ENCODE assay signal across 1 cellular context in genomic region chr4:8664976-8665375, GRCh38.
TF ChIP-seq lines count a peak whose summit lies in the region.

No MANE protein-coding gene starts in this region.

TF ChIP-seq in HepG2, 621 proteins besides CTCF, POLR2A, EP300 and RAD21 (continued from another document):
- TF ChIP-seq FOSL1 (CRISPR knock-in tag; IDR thresholded peaks at IDR 0.05; ENCODE audit: borderline replicate concordance): no peak
- TF ChIP-seq ZNF564 (CRISPR knock-in tag; IDR thresholded peaks at IDR 0.05): no peak
- TF ChIP-seq ZNF235 (CRISPR knock-in tag; IDR thresholded peaks at IDR 0.05; ENCODE audit: borderline replicate concordance): no peak
- no peak for TF ChIP-seq SETDB1 (CRISPR knock-in tag; IDR thresholded peaks at IDR 0.05; ENCODE audit: borderline replicate concordance)
- no peak for TF ChIP-seq UBTF (CRISPR knock-in tag; IDR thresholded peaks at IDR 0.05)
- TF ChIP-seq ZNF597 (CRISPR knock-in tag; IDR thresholded peaks at IDR 0.05): no peak
- no peak for TF ChIP-seq CENPT (CRISPR knock-in tag; IDR thresholded peaks at IDR 0.05; ENCODE audit: low read depth)
- no peak for TF ChIP-seq ATF2 (CRISPR knock-in tag; IDR thresholded peaks at IDR 0.05)
